Comparison of ENCODE assay signal across 10 cellular contexts in the genomic region with DNA sequence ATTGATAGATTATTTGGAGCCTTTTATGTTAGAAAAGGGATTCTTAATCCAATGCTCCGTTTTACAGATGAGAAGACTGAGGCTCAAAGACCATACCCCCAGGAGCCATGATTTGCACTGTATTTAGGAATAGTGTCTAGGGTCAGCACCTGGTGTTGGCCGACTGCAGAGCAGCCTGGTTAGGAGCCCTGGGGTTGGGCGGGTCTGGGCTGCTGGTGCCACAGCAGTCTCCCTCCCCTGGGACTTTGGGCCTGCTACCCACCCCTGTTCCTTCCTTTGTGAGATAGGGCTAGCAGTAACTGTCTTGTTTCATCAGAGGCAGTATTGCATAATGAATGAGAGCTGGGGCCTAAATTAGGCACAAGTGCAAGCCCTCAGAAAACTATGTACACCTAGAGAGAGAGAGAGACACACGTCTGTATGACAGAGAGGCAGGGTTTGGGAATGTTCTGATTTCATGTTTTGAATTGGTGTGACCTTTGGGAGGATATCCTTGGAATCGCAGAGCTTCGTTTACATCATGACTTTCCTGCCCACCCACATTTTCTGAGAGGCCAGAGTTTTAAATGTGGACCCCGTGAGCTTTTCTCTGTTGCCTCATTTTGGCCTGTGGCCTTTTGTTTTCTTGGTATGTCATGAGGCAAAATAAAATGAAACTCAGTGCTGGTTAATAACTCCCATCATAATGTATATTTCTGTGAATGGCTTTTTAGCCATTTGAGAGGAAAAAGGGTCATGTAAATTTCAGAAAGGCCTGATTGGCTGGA.
DNase-seq lines count a peak whose midpoint lies in the region; ATAC-seq and TF ChIP-seq lines count a peak whose summit lies in the region.
"Had no signal": no experiment of that assay in that cellular context is flagged by ENCODE, and none has a peak within 500 bp of the region (broad histone marks: within the 10 kb centered on the region; RNA-seq: fewer than 3 reads in every experiment).

No MANE protein-coding gene starts in this region.

- no peak overlapping the region for H3K27ac Mint-ChIP-seq in activated B cell treated with CpG ODN at 0.5 μM for 24 hours

- in situ Hi-C loops in ACHN (cut with HindIII; ENCODE audit: low pct_ligation_motif_present, low pct_unique_long_range_greater_than_20kb, low sequenced_read_pairs): no loop called here

- CTCF ChIA-PET in activated B cell treated with CpG ODN at 0.5 μM for 24 hours (lab: Charles Lee): no interaction called here

- H3K36me3 ChIP-seq in upper lobe of right lung: peaks cover 6% of the 10 kb centered on the region
- H3K36me3 ChIP-seq: colonic mucosa had no signal

- no peak for TF ChIP-seq POLR2A in GM18505 (IDR thresholded peaks at IDR 0.05; ENCODE audit: borderline replicate concordance, extremely low read depth, insufficient read depth, insufficient read length)

- peaks cover 76% of the 10 kb centered on the region for H3K36me3 Mint-ChIP-seq in activated B cell treated with CpG ODN at 0.5 μM for 24 hours (ENCODE audit: low read depth)

- DNase-seq in NCI-H2171 treated with DMSO at 0.1 percent for 48 hours (lab: John Stamatoyannopoulos, UW) (peak; percentile 3), NCI-H2171 (lab: John Stamatoyannopoulos, UW) (no peak), activated B cell treated with CpG ODN at 0.5 μM for 24 hours (no peak), iris pigment epithelial cell (ENCODE audit: low read depth) (peak; percentile 34), upper lobe of right lung (peak; percentile 69), ACHN (no peak)
- DNase-seq: activated CD8-positive, alpha-beta memory T cell treated with anti-CD3 and anti-CD28 coated beads, Interleukin-2, amount 50 U/mL, for 48 hours; colonic mucosa had no signal

- peaks cover 29% of the 10 kb centered on the region for H3K4me1 ChIP-seq in upper lobe of right lung

- peaks cover 24% of the 10 kb centered on the region for H3K4me1 Mint-ChIP-seq in activated B cell treated with CpG ODN at 0.5 μM for 24 hours

- H3K27me3 Mint-ChIP-seq in activated B cell treated with CpG ODN at 0.5 μM for 24 hours: no peaks in the 10 kb centered on the region

- H3K27ac ChIP-seq in upper lobe of right lung: no peak overlapping the region
- H3K27ac ChIP-seq: colonic mucosa had no signal

- H3K27me3 ChIP-seq in upper lobe of right lung: no peaks in the 10 kb centered on the region
- H3K27me3 ChIP-seq: colonic mucosa had no signal

- intact Hi-C loops in activated B cell treated with CpG ODN at 0.5 μM for 24 hours (cut with micrococcal nuclease): no loop called here
- intact Hi-C loops in upper lobe of right lung (cut with DNase I): no loop called here

- H3K4me3 ChIP-seq in upper lobe of right lung: no peak overlapping the region
- H3K4me3 ChIP-seq: colonic mucosa had no signal

- POLR2A ChIA-PET in activated B cell treated with CpG ODN at 0.5 μM for 24 hours (lab: Charles Lee): no interaction called here

- H3K9me3 Mint-ChIP-seq in activated B cell treated with CpG ODN at 0.5 μM for 24 hours: no peaks in the 10 kb centered on the region

- TF ChIP-seq CTCF in activated B cell treated with CpG ODN at 0.5 μM for 24 hours (IDR thresholded peaks at IDR 0.05) (no peak), upper lobe of right lung (IDR thresholded peaks at IDR 0.05) (no peak)

- no peak overlapping the region for H3K4me3 Mint-ChIP-seq in activated B cell treated with CpG ODN at 0.5 μM for 24 hours

- ATAC-seq in activated B cell treated with CpG ODN at 0.5 μM for 24 hours (ENCODE audit: low read depth) (peak; percentile 47), upper lobe of right lung (peak; percentile 76), HG03175 (IDR thresholded peaks at IDR 0.05; ENCODE audit: unreplicated experiment) (no peak), GM18505 (IDR thresholded peaks at IDR 0.05; ENCODE audit: unreplicated experiment) (no peak)

- H3K9me3 ChIP-seq in upper lobe of right lung: no peaks in the 10 kb centered on the region
- H3K9me3 ChIP-seq: colonic mucosa had no signal

Comparison
In these comparisons a context has a peak if more than half of its experiments do, and no peak if none do; other contexts are left out.
1. DNase-seq: peak in NCI-H2171 treated with DMSO at 0.1 percent for 48 hours (single experiment), iris pigment epithelial cell (single experiment) and upper lobe of right lung (single experiment); none in NCI-H2171 (single experiment), activated B cell treated with CpG ODN at 0.5 μM for 24 hours (single experiment) and ACHN (single experiment).
2. ATAC-seq: peak in activated B cell treated with CpG ODN at 0.5 μM for 24 hours (single experiment) and upper lobe of right lung (single experiment); none in HG03175 (single experiment) and GM18505 (single experiment).